ENCODE assay signal across 10 cellular contexts in the genomic region with DNA sequence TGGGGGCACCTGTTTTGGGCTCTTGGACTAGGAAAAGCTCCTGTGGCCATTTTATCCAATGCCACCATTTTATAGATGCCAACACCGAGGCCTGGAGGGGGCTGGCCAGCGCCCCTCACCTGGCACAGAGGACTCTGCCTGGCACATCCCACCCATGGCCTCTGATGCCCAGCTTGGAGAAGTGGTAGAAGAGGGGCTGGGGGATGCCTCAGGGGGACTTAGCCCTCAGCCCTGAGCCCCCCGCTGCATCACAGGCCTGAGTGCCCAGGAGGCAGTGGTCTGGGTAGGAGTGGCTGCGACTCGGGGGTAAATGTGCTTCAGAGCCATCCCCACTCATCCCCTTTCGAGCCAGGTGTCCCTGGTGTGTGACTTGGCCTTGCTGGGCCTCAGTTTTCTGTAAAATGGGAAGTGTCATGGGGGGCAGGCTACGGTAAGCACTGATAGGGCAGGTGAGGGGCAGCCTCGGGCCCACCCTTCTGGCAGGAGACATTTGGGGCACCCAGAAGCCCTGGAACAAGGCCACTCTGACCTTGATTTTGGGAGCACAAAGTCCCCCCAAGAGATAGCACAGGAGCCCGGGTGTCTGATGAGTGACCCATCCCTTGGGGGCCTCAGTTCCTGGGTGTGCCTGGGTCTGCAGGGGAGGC. TPM values are rescaled to one million over a fixed set of nuclear protein-coding genes. Genes with fewer than 3 reads are reported as not detected.
DNase-seq lines count a peak whose midpoint lies in the region; ATAC-seq, FAIRE-seq and TF ChIP-seq lines count a peak whose summit lies in the region.
"Had no signal": no experiment of that assay in that cellular context is flagged by ENCODE, and none has a peak within 500 bp of the region (broad histone marks: within the 10 kb centered on the region; RNA-seq: fewer than 3 reads in every experiment).

No MANE protein-coding gene starts in this region.

- H2BK20ac ChIP-seq in H1 (ENCODE audit: low read length), result no peak overlapping the region

- H3K9me3 ChIP-seq in H1 (ENCODE audit: insufficient read depth in 2 of 2, low read depth in 1 of 2, low read length in 1 of 2) (no peaks in the 10 kb centered on the region), skeletal muscle tissue (ENCODE audit: control insufficient read depth in 3 of 3, low read length in 3 of 3) (no peaks in the 10 kb centered on the region)

- H3K27me3 ChIP-seq in H1 (replicated peaks in 1 of 4; ENCODE audit: control insufficient read depth in 3 of 4, extremely low read depth in 1 of 4, insufficient read depth in 3 of 4, low read length in 3 of 4) (no peaks in the 10 kb centered on the region; a peak in 1 of 7 replicates), skeletal muscle tissue (ENCODE audit: control insufficient read depth in 3 of 3, insufficient read depth in 3 of 3, low read length in 3 of 3) (no peaks in the 10 kb centered on the region)

- H2BK12ac ChIP-seq in H1 (ENCODE audit: low read depth, low read length), result no peak overlapping the region

- H3K9me3 Mint-ChIP-seq in T-cell, result no peaks in the 10 kb centered on the region
- H3K9me3 Mint-ChIP-seq: H9 had no signal

- TF ChIP-seq EP300 in H1 (IDR thresholded peaks at IDR 0.05; ENCODE audit: borderline replicate concordance in 1 of 2, low read depth in 2 of 2, low read length in 2 of 2), result no peak

- H3K4me1 ChIP-seq in H1 (replicated peaks in 1 of 4; ENCODE audit: control insufficient read depth in 3 of 4, insufficient read depth in 4 of 4, low read length in 3 of 4), result peaks cover 4 to 33% (median 19%) of the 10 kb centered on the region in 4 experiments
- peaks cover 50 to 57% (median 57%) of the 10 kb centered on the region in 3 donors for H3K4me1 ChIP-seq in skeletal muscle tissue (ENCODE audit: control insufficient read depth in 3 of 3, insufficient read depth in 3 of 3, low read length in 3 of 3)

- POLR2A ChIA-PET in T-cell (lab: Charles Lee) (interaction anchor here in 1 of 2 donors (0.7 kb wide), 1 partner anchor 11 kb away, joined by 3 read pairs; no protein-coding TSS in a partner anchor), H1 (lab: Charles Lee; ENCODE audit: partially characterized antibody) (interaction anchor here (1.1 to 4.9 kb wide), 5 partner anchors 11 to 24 kb away, joined by 4 to 29 read pairs (median 6); no protein-coding TSS in a partner anchor)

- H2BK120ac ChIP-seq in H1 (replicated peaks; ENCODE audit: low read depth, low read length), result no peak overlapping the region

- no peak for ATAC-seq in T-cell (replicated peaks in 1 of 4)
- ATAC-seq in HG03095 (IDR thresholded peaks at IDR 0.05; ENCODE audit: unreplicated experiment), result no peak

- peaks cover 4 to 11% of the 10 kb centered on the region in 2 experiments for H4K20me1 ChIP-seq in H1 (replicated peaks in 1 of 2; ENCODE audit: control insufficient read depth in 1 of 2, insufficient read depth in 2 of 2, low read length in 2 of 2)

- no peak overlapping the region for H2AFZ ChIP-seq in H1 (ENCODE audit: low read length)

- no peak overlapping the region for H3K27ac ChIP-seq in H1 (ENCODE audit: low read depth, low read length)
- peak overlapping the region; percentile 47 for H3K27ac ChIP-seq in skeletal muscle tissue (ENCODE audit: low read depth, low read length)

- H2AK5ac ChIP-seq in H1 (ENCODE audit: low read depth, low read length), result no peak overlapping the region

- no peaks in the 10 kb centered on the region for H3K27me3 Mint-ChIP-seq in T-cell

- CTCF ChIA-PET in T-cell (lab: Charles Lee), result interaction anchor here (1.9 to 4.3 kb wide), 2 partner anchors 23 to 24 kb away, joined by 13 to 31 read pairs; no protein-coding TSS in a partner anchor
- CTCF ChIA-PET in H1 (lab: Charles Lee; ENCODE audit: partially characterized antibody), result interaction anchor here (0.6 to 11.1 kb wide), 8 partner anchors 17 to 496 kb away, joined by 3 to 189 read pairs (median 3); no protein-coding TSS in a partner anchor

- no peak for DNase-seq in T-cell
- no peak for DNase-seq in H1 (ENCODE audit: low read depth in 1 of 2, low spot score in 2 of 2)
- no peak for DNase-seq in ecto neural progenitor cell (ENCODE audit: low spot score)
- DNase-seq in mucosa of gallbladder (ENCODE audit: low spot score), result no peak
- DNase-seq: DMS79 treated with DMSO at 0.1 percent for 48 hours, H9, NCI-H748 treated with DMSO at 0.1 percent for 48 hours had no signal

- no peaks in the 10 kb centered on the region for H3K36me3 ChIP-seq in H1 (ENCODE audit: control insufficient read depth in 2 of 4, insufficient read depth in 4 of 4, low read length in 3 of 4)
- H3K36me3 ChIP-seq in skeletal muscle tissue (ENCODE audit: control insufficient read depth in 3 of 3, insufficient read depth in 3 of 3, low read length in 3 of 3), result no peaks in the 10 kb centered on the region

- peaks cover 7% of the 10 kb centered on the region for H3K36me3 Mint-ChIP-seq in T-cell

- peak overlapping the region in 2 of 3 donors; percentile 39 to 90 for H3K4me3 Mint-ChIP-seq in T-cell
- H3K4me3 Mint-ChIP-seq: H9 had no signal

- no peak for TF ChIP-seq RAD21 in H1 (IDR thresholded peaks at IDR 0.05 in 1 of 2, conservative IDR thresholded peaks at IDR 0.05 in 1 of 2; ENCODE audit: low read depth in 2 of 2, low read length in 2 of 2)

- WGBS in H1 (ENCODE audit: extremely low coverage in 1 of 2, insufficient coverage in 1 of 2, insufficient read length in 1 of 2, insufficient replicate concordance in 2 of 2, low coverage in 1 of 2, low lambda C conversion rate in 2 of 2, missing lambda C conversion rate in 1 of 2), 2 experiments, result 94% methylated on average over 9 of the region's 9 CpGs; no CpG with 5 or more reads in 1 of the 2 experiments

- no peak overlapping the region for H3K4me2 ChIP-seq in H1 (ENCODE audit: insufficient read depth in 1 of 2, low read depth in 2 of 2, low read length in 2 of 2)

- no peak overlapping the region for H3K56ac ChIP-seq in H1 (replicated peaks; ENCODE audit: insufficient read length, low read depth, low read length)

- H4K91ac ChIP-seq in H1 (replicated peaks; ENCODE audit: insufficient read length, low read length), result no peak overlapping the region

- peak overlapping the region; percentile 57 for H4K8ac ChIP-seq in H1 (ENCODE audit: extremely low read depth, insufficient read depth, low read length)

- H2BK5ac ChIP-seq in H1 (ENCODE audit: low read depth, low read length), result no peak overlapping the region

- no peaks in the 10 kb centered on the region for H3K23me2 ChIP-seq in H1 (ENCODE audit: low read depth, low read length)

- peaks cover 15% of the 10 kb centered on the region for H3K79me1 ChIP-seq in H1 (ENCODE audit: low read depth, low read length)

- H3K23ac ChIP-seq in H1 (ENCODE audit: insufficient read length), result no peak overlapping the region

- TF ChIP-seq POLR2A in H1 (IDR thresholded peaks at IDR 0.05; ENCODE audit: control extremely low read depth in 1 of 2, low read depth in 2 of 2, low read length in 2 of 2), result no peak

- H2BK15ac ChIP-seq in H1 (ENCODE audit: low read length), result no peak overlapping the region

- H3K79me2 ChIP-seq in H1 (ENCODE audit: control insufficient read depth in 1 of 2, insufficient read depth in 2 of 2, low read length in 2 of 2), result peaks cover 4 to 71% of the 10 kb centered on the region in 2 experiments; a peak in 3 of 4 replicates

- no peak overlapping the region for H4K5ac ChIP-seq in H1 (ENCODE audit: insufficient read length, low read depth, low read length)

- no peak for TF ChIP-seq CTCF in H1 (IDR thresholded peaks at IDR 0.05; ENCODE audit: control extremely low read depth in 1 of 3, insufficient read depth in 1 of 3, low read depth in 1 of 3, low read length in 3 of 3)

- FAIRE-seq in H1 (lab: Jason Lieb, UNC), result no peak

- no peak overlapping the region for H3K9ac ChIP-seq in H1 (replicated peaks in 1 of 4; ENCODE audit: extremely low read depth in 1 of 4, low read depth in 3 of 4, low read length in 3 of 4)
- peak overlapping the region in 1 of 3 donors; percentile 3 for H3K9ac ChIP-seq in skeletal muscle tissue (ENCODE audit: low read depth in 1 of 3, low read length in 3 of 3)

- H3K4me1 Mint-ChIP-seq in T-cell, result peaks cover 76 to 87% (median 83%) of the 10 kb centered on the region in 3 donors

- H3K4me3 ChIP-seq in GM08714 (ENCODE audit: low read length) (peak overlapping the region; percentile 2; the same call in 1 of the 2 replicates), H1 (ENCODE audit: extremely low read depth in 1 of 4, insufficient read depth in 2 of 4, low read depth in 3 of 4, low read length in 4 of 4) (no peak overlapping the region), skeletal muscle tissue (ENCODE audit: low read length in 3 of 3) (no peak overlapping the region)

- H3K14ac ChIP-seq in H1 (ENCODE audit: insufficient read length), result no peak overlapping the region

- H3K18ac ChIP-seq in H1 (ENCODE audit: extremely low read depth, low read length), result no peak overlapping the region

- no peak overlapping the region for H3K4ac ChIP-seq in H1 (replicated peaks; ENCODE audit: insufficient read length, low read depth, low read length)

- peak overlapping the region; percentile 87 to 92 for H3K27ac Mint-ChIP-seq in T-cell

TF ChIP-seq in H1, 55 proteins besides CTCF, POLR2A, EP300 and RAD21 (continues in another document):
- no peak for TF ChIP-seq RBBP5 (IDR thresholded peaks at IDR 0.05; ENCODE audit: borderline replicate concordance, low read depth, low read length)

RNA-seq across cellular contexts. Expression of a gene that starts 22.5 kb away (rescaled TPM):
- total RNA-seq in T-cell, result 10 to 100 TPM; 24.6 to 38.8 (median 28.8) TPM
- total RNA-seq in H1 (2021; fragmentation: NEBNext Ultra II Directional; extraction: Animal tissue kit (Norgen Biotek cat#: 25700)), result 29.8 and 34.1 TPM in 2 replicates
- 20.8 and 25.1 TPM in 2 replicates for polyA plus RNA-seq in H1 (2011; rRNA removed)
- polyA plus RNA-seq in H1 (2011; cell fraction: cytosol; rRNA removed), result 18.3 TPM
- polyA plus RNA-seq in H1 (2011; cell fraction: nucleus; rRNA removed), result 18.8 TPM
- polyA plus RNA-seq in H1 (2012, experiment 1 of 2), result 18.4 to 20.9 TPM (median 20.6 TPM) in 4 replicates
- polyA plus RNA-seq in H1 (2012, experiment 2 of 2), result 12.1 TPM
- 20.8 TPM for polyA plus RNA-seq in H1 (2013, experiment 1 of 2)
- 21.5 TPM for polyA plus RNA-seq in H1 (2013, experiment 2 of 2)
- polyA minus RNA-seq in H1 (2011; rRNA and poly(A)+ RNA removed), result 12.6 and 17.8 TPM in 2 replicates
- 19.1 TPM for polyA minus RNA-seq in H1 (2011; cell fraction: cytosol; rRNA and poly(A)+ RNA removed)
- 14.7 TPM for polyA minus RNA-seq in H1 (2011; cell fraction: nucleus; rRNA and poly(A)+ RNA removed)
- total RNA-seq in skeletal muscle tissue, result 7.8 TPM
- total RNA-seq in mucosa of gallbladder, result 21.8 TPM

RNA-seq across cellular contexts. Expression of a gene that starts 59.3 kb away (rescaled TPM):
- total RNA-seq in T-cell (1 to 10 TPM; 1.4 to 6.2 (median 5.4) TPM), skeletal muscle tissue (2.6 TPM), mucosa of gallbladder (24.1 TPM)
- 12.3 and 13.7 TPM in 2 replicates for total RNA-seq in H1 (2021; fragmentation: NEBNext Ultra II Directional; extraction: Animal tissue kit (Norgen Biotek cat#: 25700))
- 5.2 and 9.7 TPM in 2 replicates for polyA plus RNA-seq in H1 (2011; rRNA removed)
- 7.1 TPM for polyA plus RNA-seq in H1 (2011; cell fraction: cytosol; rRNA removed)
- polyA plus RNA-seq in H1 (2011; cell fraction: nucleus; rRNA removed), result 8.6 TPM
- 5.3 to 9.2 TPM (median 8.8 TPM) in 4 replicates for polyA plus RNA-seq in H1 (2012, experiment 1 of 2)
- polyA plus RNA-seq in H1 (2012, experiment 2 of 2), result 12.2 TPM
- 6.6 TPM for polyA plus RNA-seq in H1 (2013, experiment 1 of 2)
- polyA plus RNA-seq in H1 (2013, experiment 2 of 2), result 6.6 TPM
- 2.0 and 2.5 TPM in 2 replicates for polyA minus RNA-seq in H1 (2011; rRNA and poly(A)+ RNA removed)
- 5.1 TPM for polyA minus RNA-seq in H1 (2011; cell fraction: cytosol; rRNA and poly(A)+ RNA removed)
- 5.7 TPM for polyA minus RNA-seq in H1 (2011; cell fraction: nucleus; rRNA and poly(A)+ RNA removed)
